Comparison of ENCODE assay signal across 26 cellular contexts in genomic region chr2:131143803-131144202, GRCh38. TPM values are rescaled to one million over a fixed set of nuclear protein-coding genes. Genes with fewer than 3 reads are reported as not detected.
A peak's percentile ranks its signal among the peaks of the same experiment; 100 is the strongest.
DNase-seq lines count a peak whose midpoint lies in the region; ATAC-seq, FAIRE-seq and TF ChIP-seq lines count a peak whose summit lies in the region.
"Had no signal": no experiment of that assay in that cellular context is flagged by ENCODE, and none has a peak within 500 bp of the region (broad histone marks: within the 10 kb centered on the region; RNA-seq: fewer than 3 reads in every experiment).

No MANE protein-coding gene starts in this region.

- no TSS peak for BruUV-seq in IMR-90 (replicated peaks; lab: Mats Ljungman, UMichigan)

- H3K9me3 ChIP-seq in IMR-90 (ENCODE audit: control insufficient read depth, insufficient read depth, low read length) (no peaks in the 10 kb centered on the region), testis (no peaks in the 10 kb centered on the region)
- H3K9me3 ChIP-seq: A549, BE2C, SJSA1 had no signal

- POLR2A ChIA-PET in IMR-90 (lab: Charles Lee; ENCODE audit: unreplicated experiment), result no interaction called here

- DNase-seq in IMR-90, result peak; percentile 46
- peak; percentile 35 for DNase-seq in amniotic epithelial cell (ENCODE audit: low read depth)
- peak; percentile 62 for DNase-seq in myocyte (ENCODE audit: low read depth)
- no peak for DNase-seq in urothelium cell line (ENCODE audit: low spot score)
- DNase-seq in KBM-7, result no peak
- DNase-seq in testis, result no peak
- DNase-seq: BE2C; CD4-positive, CD25-positive, alpha-beta regulatory T cell; EL; GOT3; MV-4-11; NCI-H1105 treated with DMSO at 0.1 percent for 48 hours; NCI-H2081 treated with DMSO at 0.1 percent for 48 hours; NCI-H2171 treated with DMSO at 0.1 percent for 48 hours; NCI-H524 treated with DMSO at 0.1 percent for 48 hours; NCI-H82; OCI-M1 had no signal

- no peak overlapping the region for H2BK5ac ChIP-seq in IMR-90 (ENCODE audit: low read depth, low read length, poor library complexity, severe bottlenecking)

- dilution Hi-C loops in IMR-90 (cut with HindIII; ENCODE audit: low sequenced_read_pairs, unreplicated experiment), result no loop called here

- H3K4me1 ChIP-seq in IMR-90 (ENCODE audit: control insufficient read depth, insufficient read depth, low read length), result no peaks in the 10 kb centered on the region
- no peaks in the 10 kb centered on the region for H3K4me1 ChIP-seq in testis
- H3K4me1 ChIP-seq: A549, BE2C, SJSA1 had no signal

- peak overlapping the region; percentile 43 for H2AFZ ChIP-seq in IMR-90 (replicated peaks; ENCODE audit: low read length, poor library complexity)

- H3K27ac ChIP-seq in IMR-90 (ENCODE audit: insufficient read depth, low read length) (no peak overlapping the region), testis (no peak overlapping the region)
- H3K27ac ChIP-seq: A549, HL-60, KMS-11, SJSA1 had no signal

- in situ Hi-C loops in IMR-90 (cut with MboI; ENCODE audit: low sequenced_read_pairs) (no loop called here), KBM-7 (cut with MboI; ENCODE audit: low pct_unique_long_range_greater_than_20kb, low sequenced_read_pairs) (loop anchor here (25.0 kb wide), 1 partner anchor 343 kb away; the partner anchor contains the start of genes MZT2A and TUBA3D)

- H4K91ac ChIP-seq in IMR-90 (ENCODE audit: insufficient read depth, low read depth, low read length), result no peak overlapping the region

- no peak overlapping the region for H2BK15ac ChIP-seq in IMR-90 (ENCODE audit: low read depth, low read length)

- peaks cover 23 to 34% of the 10 kb centered on the region in 2 experiments for H3K79me1 ChIP-seq in IMR-90 (ENCODE audit: low read depth in 1 of 2, low read length in 2 of 2)

- peak; percentile 58 for FAIRE-seq in urothelium cell line (lab: Jason Lieb, UNC)
- FAIRE-seq: A549, HepG2, RCC 7860 had no signal

- no peak overlapping the region for H3K56ac ChIP-seq in IMR-90 (ENCODE audit: extremely low read depth, insufficient read depth, low read length)

- TF ChIP-seq CTCF in IMR-90 (conservative IDR thresholded peaks at IDR 0.05; ENCODE audit: low read depth, low read length), result no peak
- no peak for TF ChIP-seq CTCF in testis (IDR thresholded peaks at IDR 0.05)

- no peak overlapping the region for H3K18ac ChIP-seq in IMR-90 (ENCODE audit: low read depth, low read length)

- no peak overlapping the region for H4K5ac ChIP-seq in IMR-90 (ENCODE audit: low read depth, low read length)

- H3K9ac ChIP-seq in IMR-90 (ENCODE audit: low read depth, low read length), result no peak overlapping the region
- H3K9ac ChIP-seq: KMS-11 had no signal

- 80% methylated on average over 1 of the region's 6 CpGs; no CpG with 5 or more reads in 1 of the 2 experiments for WGBS in IMR-90 (ENCODE audit: extremely low coverage in 2 of 2, insufficient read length in 1 of 2), 2 experiments
- WGBS in testis, 2 donors, result 83 to 95% methylated on average over 6 of the region's 6 CpGs

- no peak overlapping the region for H3K23ac ChIP-seq in IMR-90 (ENCODE audit: low read depth, low read length)

- no peak overlapping the region for H3K4me3 ChIP-seq in IMR-90 (ENCODE audit: insufficient read depth, low read depth, low read length)
- H3K4me3 ChIP-seq in testis, result no peak overlapping the region
- H3K4me3 ChIP-seq: A549, SJSA1 had no signal

- H3K4me2 ChIP-seq in IMR-90 (ENCODE audit: low read depth, low read length), result no peak overlapping the region
- H3K4me2 ChIP-seq: A549, KMS-11 had no signal

- no peak overlapping the region for H3K14ac ChIP-seq in IMR-90 (replicated peaks; ENCODE audit: low read depth, low read length)

- H2AK5ac ChIP-seq in IMR-90 (ENCODE audit: low read depth, low read length), result no peak overlapping the region

- H4K20me1 ChIP-seq in IMR-90 (ENCODE audit: insufficient read depth, low read length), result peaks cover 8% of the 10 kb centered on the region; the same call in 1 of the 2 replicates

- TF ChIP-seq RAD21 in IMR-90 (IDR thresholded peaks at IDR 0.05; ENCODE audit: low read length), result no peak

- H2AK9ac ChIP-seq in IMR-90 (replicated peaks; ENCODE audit: low read depth, low read length, poor library complexity), result no peak overlapping the region

- H4K8ac ChIP-seq in IMR-90 (ENCODE audit: low read depth in 2 of 2, low read length in 2 of 2), result no peak overlapping the region

- ATAC-seq in IMR-90 (ENCODE audit: low read depth), result no peak; the same call in 1 of the 2 replicates
- no peak for ATAC-seq in GM18873 (IDR thresholded peaks at IDR 0.05; ENCODE audit: low FRiP score, unreplicated experiment)
- ATAC-seq: A549, HCT116, HepG2, Right ventricle myocardium inferior had no signal

- TF ChIP-seq POLR2A in IMR-90 (IDR thresholded peaks at IDR 0.05; ENCODE audit: low read depth, low read length) (no peak), testis (IDR thresholded peaks at IDR 0.05) (no peak)

- H3K4ac ChIP-seq in IMR-90 (ENCODE audit: low read depth, low read length), result no peak overlapping the region

- intact Hi-C loops in IMR-90 (cut with micrococcal nuclease) (no loop called here), testis (cut with DNase I; ENCODE audit: low total_unique reads) (no loop called here)

- no peak overlapping the region for H2BK20ac ChIP-seq in IMR-90 (ENCODE audit: low read depth, low read length)

- CTCF ChIA-PET in IMR-90 (lab: Yijun Ruan, JAX), result no interaction called here

- peaks cover 7% of the 10 kb centered on the region for H3K9me1 ChIP-seq in IMR-90 (ENCODE audit: insufficient read depth, low read length)

- no peak overlapping the region for H2BK120ac ChIP-seq in IMR-90 (ENCODE audit: low read depth, low read length)

- H3K27me3 ChIP-seq in IMR-90 (ENCODE audit: control insufficient read depth, insufficient read depth, low read length), result no peaks in the 10 kb centered on the region
- no peaks in the 10 kb centered on the region for H3K27me3 ChIP-seq in testis
- H3K27me3 ChIP-seq: BE2C, SJSA1 had no signal

- H3K36me3 ChIP-seq in IMR-90 (ENCODE audit: control insufficient read depth, insufficient read depth, low read length) (peaks cover 40% of the 10 kb centered on the region), testis (ENCODE audit: low read depth, missing control alignments) (no peaks in the 10 kb centered on the region)
- H3K36me3 ChIP-seq: BE2C had no signal

TF ChIP-seq in IMR-90, 13 proteins besides CTCF, POLR2A, EP300 and RAD21:
- TF ChIP-seq MXI1 (IDR thresholded peaks at IDR 0.05; ENCODE audit: borderline replicate concordance, low read depth, low read length) (no peak), CHD1 (IDR thresholded peaks at IDR 0.05; ENCODE audit: low read depth, low read length) (no peak), FOS (IDR thresholded peaks at IDR 0.05; ENCODE audit: low read depth, low read length) (no peak), RCOR1 (IDR thresholded peaks at IDR 0.05; ENCODE audit: insufficient replicate concordance, low read length) (no peak), BHLHE40 (IDR thresholded peaks at IDR 0.05; ENCODE audit: low read depth, low read length) (no peak), MAFK (IDR thresholded peaks at IDR 0.05; ENCODE audit: low read depth, low read length) (no peak), ELK1 (IDR thresholded peaks at IDR 0.05; ENCODE audit: borderline replicate concordance, low read depth, low read length) (no peak), NFE2L2 (IDR thresholded peaks at IDR 0.05; ENCODE audit: low read depth, low read length) (no peak), RFX5 (IDR thresholded peaks at IDR 0.05; ENCODE audit: low read depth, low read length) (no peak), MAZ (IDR thresholded peaks at IDR 0.05; ENCODE audit: borderline replicate concordance, low read depth, low read length) (no peak), SMC3 (IDR thresholded peaks at IDR 0.05; ENCODE audit: low read depth, low read length) (no peak), CEBPB (IDR thresholded peaks at IDR 0.05; ENCODE audit: low read depth, low read length) (no peak), USF2 (IDR thresholded peaks at IDR 0.05; ENCODE audit: low read depth, low read length) (no peak)

RNA-seq across cellular contexts. Expression of gene PLEKHB2, which starts 38.7 kb away (rescaled TPM):
- total RNA-seq in IMR-90 (2012; rRNA removed) (82.1 and 118 TPM in 2 replicates), myocyte (82.0 and 88.6 TPM in 2 replicates), testis (100 to 1,000 TPM; 109 to 126 TPM)
- polyA plus RNA-seq in IMR-90 (2012; rRNA removed) (57.6 and 62.9 TPM in 2 replicates), testis (ENCODE audit: insufficient read depth, low read depth, low replicate concordance) (86.5 TPM)
- polyA plus RNA-seq in IMR-90 (2012; cell fraction: cytosol; rRNA removed), result 27.2 and 28.3 TPM in 2 replicates
- 12.8 and 29.2 TPM in 2 replicates for polyA plus RNA-seq in IMR-90 (2012; cell fraction: nucleus; rRNA removed; ENCODE audit: low replicate concordance)
- 70.5 TPM for polyA plus RNA-seq in myocyte (2012)

RNA-seq across cellular contexts. Expression of gene FAM168B, which starts 50.5 kb away (rescaled TPM):
- total RNA-seq in IMR-90 (2012; rRNA removed), result 76.4 and 86.7 TPM in 2 replicates
- polyA plus RNA-seq in IMR-90 (2012; rRNA removed), result 106 and 121 TPM in 2 replicates
- polyA plus RNA-seq in IMR-90 (2012; cell fraction: cytosol; rRNA removed), result 49.5 and 136 TPM in 2 replicates
- polyA plus RNA-seq in IMR-90 (2012; cell fraction: nucleus; rRNA removed; ENCODE audit: low replicate concordance), result 70.7 and 119 TPM in 2 replicates
- 168 and 184 TPM in 2 replicates for total RNA-seq in myocyte
- 77.5 TPM for polyA plus RNA-seq in myocyte (2012)
- 100 to 1,000 TPM; 120 to 165 TPM for total RNA-seq in testis
- 76.3 TPM for polyA plus RNA-seq in testis (ENCODE audit: insufficient read depth, low read depth, low replicate concordance)

Comparison
In these comparisons a context has a peak if more than half of its experiments do, and no peak if none do; other contexts are left out.
1. DNase-seq: peak in IMR-90 (single experiment), amniotic epithelial cell (single experiment) and myocyte (single experiment); none in urothelium cell line (single experiment), KBM-7 (single experiment) and testis (single experiment).